7 cellular contexts compared by ENCODE assay signal in the genomic region with DNA sequence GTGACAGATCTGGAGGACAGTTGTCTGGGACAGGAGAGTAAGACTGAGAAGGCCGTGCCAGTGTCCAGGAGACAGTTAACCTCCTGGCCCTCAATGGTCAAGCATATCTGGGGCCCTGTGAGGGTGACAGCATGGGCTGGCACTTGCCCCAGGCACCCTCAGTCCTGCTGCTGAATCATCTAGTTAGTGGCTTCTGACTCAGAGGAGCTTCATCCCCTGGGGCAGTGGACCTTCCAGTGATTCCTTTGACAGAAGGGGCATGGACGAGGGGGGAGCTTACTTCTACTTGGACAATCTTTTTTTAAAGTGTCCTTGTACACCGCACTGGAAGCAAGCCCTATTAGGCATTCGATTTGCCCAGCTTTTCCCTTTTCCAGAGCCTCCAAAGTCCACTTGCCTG.
DNase-seq lines count a peak whose midpoint lies in the region; TF ChIP-seq lines count a peak whose summit lies in the region.
"Not testable (repeated sequence)": the region's sequence is repeated elsewhere in the genome, so short reads cannot be mapped to it uniquely, and the experiment has no call there.

No MANE protein-coding gene starts in this region.

- not testable (repeated sequence) for H2BK5ac ChIP-seq in trophoblast cell (ENCODE audit: low read depth, low read length, poor library complexity)

- not testable (repeated sequence) for H3K4ac ChIP-seq in trophoblast cell (ENCODE audit: low read depth, low read length)

- not testable (repeated sequence) for H3K36me3 ChIP-seq in trophoblast cell (ENCODE audit: control insufficient read depth in 1 of 2, insufficient read depth in 2 of 2, low read length in 2 of 2)

- not testable (repeated sequence) for H4K12ac ChIP-seq in trophoblast cell (ENCODE audit: low read depth, low read length)

- H3K4me2 ChIP-seq in trophoblast cell (ENCODE audit: low read length) = not testable (repeated sequence)

- peak; percentile 35 for DNase-seq in Daoy (ENCODE audit: low read depth)
- peak; percentile 0 for DNase-seq in HK-2 (ENCODE audit: unreplicated experiment)
- peak; percentile 34 for DNase-seq in NCI-H226
- peak; percentile 23 for DNase-seq in SK-MEL-5 (ENCODE audit: low read depth, low spot score)
- DNase-seq in astrocyte of the spinal cord (ENCODE audit: low read depth, low spot score) = peak; percentile 5
- peak; percentile 58 for DNase-seq in glomerular visceral epithelial cell (ENCODE audit: extremely low spot score)
- peak; percentile 64 to 78 for DNase-seq in trophoblast cell

- H3K9ac ChIP-seq in trophoblast cell (ENCODE audit: low read length) = not testable (repeated sequence)

- not testable (repeated sequence) for H3K9me3 ChIP-seq in trophoblast cell (ENCODE audit: insufficient read depth, low read depth, low read length)

- not testable (repeated sequence) for H2BK120ac ChIP-seq in trophoblast cell (ENCODE audit: insufficient read depth, low read length, poor library complexity)

- not testable (repeated sequence) for H2AK5ac ChIP-seq in trophoblast cell (ENCODE audit: low read length)

- not testable (repeated sequence) for H3K79me1 ChIP-seq in trophoblast cell (ENCODE audit: low read length)

- H3K4me3 ChIP-seq in astrocyte of the spinal cord (ENCODE audit: low read depth, low read length); trophoblast cell (ENCODE audit: low read depth, low read length): not testable (repeated sequence)

- no CpG with 5 or more reads among the region's 4 CpGs for WGBS in trophoblast cell (ENCODE audit: extremely low coverage, insufficient coverage, insufficient read length)

- not testable (repeated sequence) for H4K8ac ChIP-seq in trophoblast cell (ENCODE audit: low read depth, low read length)

- H3K27ac ChIP-seq in trophoblast cell (ENCODE audit: low read depth, low read length) = not testable (repeated sequence)

- H3K18ac ChIP-seq in trophoblast cell (ENCODE audit: low read length) = not testable (repeated sequence)

- not testable (repeated sequence) for H3K14ac ChIP-seq in trophoblast cell (ENCODE audit: low read length)

- H3K4me1 ChIP-seq in trophoblast cell (ENCODE audit: control insufficient read depth in 1 of 2, insufficient read depth in 2 of 2, low read length in 2 of 2) = not testable (repeated sequence)

- H3K79me2 ChIP-seq in trophoblast cell (ENCODE audit: control insufficient read depth, insufficient read depth, low read length, poor library complexity) = not testable (repeated sequence)

- in situ Hi-C loops in SK-MEL-5 (cut with HindIII; ENCODE audit: low pct_unique_long_range_greater_than_20kb, low sequenced_read_pairs); astrocyte of the spinal cord (cut with HindIII; ENCODE audit: low sequenced_read_pairs): not testable (repeated sequence)

- not testable (repeated sequence) for H2BK12ac ChIP-seq in trophoblast cell (ENCODE audit: low read length)

- H2AFZ ChIP-seq in trophoblast cell (ENCODE audit: insufficient read depth, low read length, poor library complexity) = not testable (repeated sequence)

- not testable (repeated sequence) for TF ChIP-seq CTCF in astrocyte of the spinal cord (IDR thresholded peaks at IDR 0.05; ENCODE audit: low read depth, low read length)

- H4K91ac ChIP-seq in trophoblast cell (ENCODE audit: low read depth, low read length) = not testable (repeated sequence)

- not testable (repeated sequence) for H3K27me3 ChIP-seq in trophoblast cell (ENCODE audit: insufficient read depth, low read length)

- H3K23ac ChIP-seq in trophoblast cell (ENCODE audit: low read length) = not testable (repeated sequence)

Comparison
In these comparisons a context has a peak if more than half of its experiments do, and no peak if none do; other contexts are left out.
1. DNase-seq: peak in every context shown above with its lines; median percentile 71 in trophoblast cell; 58 in glomerular visceral epithelial cell; 35 in Daoy; 34 in NCI-H226; 23 in SK-MEL-5; 5 in astrocyte of the spinal cord; 0 in HK-2.